In genomic region chr20:58702859-58703648, GRCh38 we compare ENCODE assay signal across 14 cellular contexts. TPM values are rescaled to one million over a fixed set of nuclear protein-coding genes. Genes with fewer than 3 reads are reported as not detected.
DNase-seq lines count a peak whose midpoint lies in the region; ATAC-seq and TF ChIP-seq lines count a peak whose summit lies in the region.
"Had no signal": no experiment of that assay in that cellular context is flagged by ENCODE, and none has a peak within 500 bp of the region (broad histone marks: within the 10 kb centered on the region; RNA-seq: fewer than 3 reads in every experiment).

No MANE protein-coding gene starts in this region.

- no peaks in the 10 kb centered on the region for H4K20me1 ChIP-seq in HCT116 (ENCODE audit: insufficient read depth)

- no peak for TF ChIP-seq RAD21 in HCT116 (IDR thresholded peaks at IDR 0.05; ENCODE audit: low read depth)

- no peak overlapping the region for H2AFZ ChIP-seq in HCT116 (ENCODE audit: low read depth, low read length, poor library complexity, severe bottlenecking)
- H2AFZ ChIP-seq: parathyroid adenoma had no signal

- H3K36me3 ChIP-seq in HCT116 (ENCODE audit: control insufficient read depth in 1 of 2, insufficient read depth in 2 of 2, low read length in 2 of 2) (peaks cover 0 to 2% of the 10 kb centered on the region in 2 experiments; a peak in 1 of 4 replicates), esophagus muscularis mucosa (peaks cover 46 to 96% (median 83%) of the 10 kb centered on the region in 4 donors)

- H3K4me1 Mint-ChIP-seq in activated CD4-positive, alpha-beta T cell treated with anti-CD3 and anti-CD28 coated beads, Interleukin-2, amount 10 ng/mL, durations not matched to agents 7 days and 5 days: peaks cover 3% of the 10 kb centered on the region

- no peak overlapping the region for H3K27ac Mint-ChIP-seq in activated CD4-positive, alpha-beta T cell treated with anti-CD3 and anti-CD28 coated beads, Interleukin-2, amount 10 ng/mL, durations not matched to agents 7 days and 5 days

- H3K4me3 ChIP-seq in HCT116 (replicated peaks in 1 of 2; ENCODE audit: low read depth in 1 of 2, low read length in 2 of 2) (no peak overlapping the region), cardiac fibroblast (replicated peaks in 1 of 2; ENCODE audit: low read depth in 2 of 2, low read length in 2 of 2) (no peak overlapping the region), esophagus muscularis mucosa (no peak overlapping the region)
- H3K4me3 ChIP-seq: A549 had no signal

- H3K79me2 ChIP-seq in HCT116 (ENCODE audit: insufficient read depth, low read length): no peaks in the 10 kb centered on the region
- H3K79me2 ChIP-seq: parathyroid adenoma had no signal

- no peaks in the 10 kb centered on the region for H3K9me2 ChIP-seq in HCT116 (ENCODE audit: insufficient read depth)

- H3K27me3 ChIP-seq in HCT116 (ENCODE audit: insufficient read depth, low read length): no peaks in the 10 kb centered on the region
- no peaks in the 10 kb centered on the region for H3K27me3 ChIP-seq in esophagus muscularis mucosa

- intact Hi-C loops in HCT116 (cut with micrococcal nuclease) (no loop called here), sciatic nerve (cut with DNase I) (no loop called here), esophagus muscularis mucosa (cut with DNase I) (no loop called here)

- H3K9me3 Mint-ChIP-seq in activated CD4-positive, alpha-beta T cell treated with anti-CD3 and anti-CD28 coated beads, Interleukin-2, amount 10 ng/mL, durations not matched to agents 7 days and 5 days: no peaks in the 10 kb centered on the region

- no peak overlapping the region for H3K4me2 ChIP-seq in HCT116 (ENCODE audit: low read length)
- H3K4me2 ChIP-seq: A549 had no signal

- TF ChIP-seq EP300 in esophagus muscularis mucosa (IDR thresholded peaks at IDR 0.05): no peak

- no peak overlapping the region for H3K4me3 Mint-ChIP-seq in activated CD4-positive, alpha-beta T cell treated with anti-CD3 and anti-CD28 coated beads, Interleukin-2, amount 10 ng/mL, durations not matched to agents 7 days and 5 days

- DNase-seq in activated CD4-positive, alpha-beta T cell treated with anti-CD3 and anti-CD28 coated beads for 48 hours: peak; percentile 22
- DNase-seq in activated CD4-positive, alpha-beta T cell treated with anti-CD3 and anti-CD28 coated beads, Interleukin-2, amount 10 ng/mL, durations not matched to agents 7 days and 5 days: no peak
- no peak for DNase-seq in HCT116 (ENCODE audit: low read depth, low spot score)
- DNase-seq in cardiac fibroblast (ENCODE audit: low read depth in 2 of 2): no peak
- DNase-seq in sciatic nerve (ENCODE audit: low spot score): peak; percentile 35
- no peak for DNase-seq in SIG-M5 treated with dmso at 0.1 percent for 504 hours (lab: John Stamatoyannopoulos, UW; ENCODE audit: unreplicated experiment)
- no peak for DNase-seq in esophagus muscularis mucosa (ENCODE audit: extremely low spot score)
- DNase-seq: activated T-cell treated with anti-CD3 and anti-CD28 coated beads for 4 hours, caudate nucleus, foreskin fibroblast, trophoblast cell had no signal

- H3K36me3 Mint-ChIP-seq in activated CD4-positive, alpha-beta T cell treated with anti-CD3 and anti-CD28 coated beads, Interleukin-2, amount 10 ng/mL, durations not matched to agents 7 days and 5 days (ENCODE audit: low read depth): peaks cover 16% of the 10 kb centered on the region

- H3K9ac ChIP-seq in HCT116 (ENCODE audit: low read length): no peak overlapping the region
- H3K9ac ChIP-seq: parathyroid adenoma had no signal

- ATAC-seq in HCT116 (peak; percentile 55; the same call in 1 of the 2 replicates), sciatic nerve (no peak), HG03139 (IDR thresholded peaks at IDR 0.05; ENCODE audit: unreplicated experiment) (no peak)
- ATAC-seq: A549 had no signal

- no peak for TF ChIP-seq POLR2A in HCT116 (IDR thresholded peaks at IDR 0.05; ENCODE audit: borderline replicate concordance, extremely low read depth, insufficient read depth, insufficient read length)
- no peak for TF ChIP-seq POLR2A in esophagus muscularis mucosa (IDR thresholded peaks at IDR 0.05; ENCODE audit: low read depth)

- POLR2A ChIA-PET in activated CD4-positive, alpha-beta T cell treated with anti-CD3 and anti-CD28 coated beads, Interleukin-2, amount 10 ng/mL, durations not matched to agents 7 days and 5 days (lab: Charles Lee): no interaction called here
- POLR2A ChIA-PET in HCT116 (lab: Charles Lee): no interaction called here

- BruUV-seq in HCT116 (replicated peaks; lab: Mats Ljungman, UMichigan): no TSS peak

- WGBS in esophagus muscularis mucosa: 92% methylated on average over 28 of the region's 28 CpGs

- H3K27ac ChIP-seq in HCT116 (ENCODE audit: low read depth, low read length) (no peak overlapping the region), esophagus muscularis mucosa (replicated peaks in 1 of 4) (no peak overlapping the region)
- H3K27ac ChIP-seq: A549, parathyroid adenoma had no signal

- CTCF ChIA-PET in activated CD4-positive, alpha-beta T cell treated with anti-CD3 and anti-CD28 coated beads, Interleukin-2, amount 10 ng/mL, durations not matched to agents 7 days and 5 days (lab: Charles Lee): interaction anchor here (0.6 to 3.3 kb wide), 3 partner anchors 10 to 1297 kb away, joined by 3 to 10 read pairs (median 5); no protein-coding TSS in a partner anchor
- CTCF ChIA-PET in HCT116 (lab: Charles Lee): no interaction called here

- no peaks in the 10 kb centered on the region for H3K4me1 ChIP-seq in HCT116 (ENCODE audit: control insufficient read depth in 1 of 2, insufficient read depth in 2 of 2, low read length in 2 of 2)
- H3K4me1 ChIP-seq in esophagus muscularis mucosa: peaks cover 0 to 5% (median 0%) of the 10 kb centered on the region in 4 donors
- H3K4me1 ChIP-seq: A549, parathyroid adenoma had no signal

- no peaks in the 10 kb centered on the region for H3K27me3 Mint-ChIP-seq in activated CD4-positive, alpha-beta T cell treated with anti-CD3 and anti-CD28 coated beads, Interleukin-2, amount 10 ng/mL, durations not matched to agents 7 days and 5 days

- RAD21 ChIA-PET in HCT116 (lab: Charles Lee; ENCODE audit: low non-redundant PET in 1 of 2, low total read pairs in 2 of 2, uncharacterized antibody in 2 of 2, unreplicated experiment in 2 of 2): no interaction called here

- TF ChIP-seq CTCF in HCT116 (IDR thresholded peaks at IDR 0.05 in 2 of 3, conservative IDR thresholded peaks at IDR 0.05 in 1 of 3; ENCODE audit: borderline replicate concordance in 1 of 3, insufficient read depth in 1 of 3, low read depth in 2 of 3, low read length in 2 of 3) (peak in 2 of 3 experiments; percentile 59 to 60; a peak in 4 of 6 replicates), cardiac fibroblast (IDR thresholded peaks at IDR 0.05; ENCODE audit: low read depth, low read length) (peak; percentile 33), esophagus muscularis mucosa (IDR thresholded peaks at IDR 0.05) (peak in 1 of 3 experiments; percentile 34)

- H3K9me3 ChIP-seq in HCT116 (ENCODE audit: control insufficient read depth in 1 of 2, insufficient read depth in 1 of 2, low read depth in 1 of 2, low read length in 2 of 2) (no peaks in the 10 kb centered on the region), esophagus muscularis mucosa (no peaks in the 10 kb centered on the region)
- H3K9me3 ChIP-seq: A549 had no signal

TF ChIP-seq in HCT116, 20 proteins besides CTCF, POLR2A, EP300 and RAD21:
- TF ChIP-seq SRF (IDR thresholded peaks at IDR 0.05; ENCODE audit: low read depth): no peak
- no peak for TF ChIP-seq EGR1 (IDR thresholded peaks at IDR 0.05; ENCODE audit: low read depth)
- no peak for TF ChIP-seq JUND (IDR thresholded peaks at IDR 0.05)
- no peak for TF ChIP-seq ELF1 (IDR thresholded peaks at IDR 0.05; ENCODE audit: borderline replicate concordance, low read depth)
- no peak for TF ChIP-seq SIN3A (IDR thresholded peaks at IDR 0.05; ENCODE audit: low read depth)
- TF ChIP-seq, protein P1, sequence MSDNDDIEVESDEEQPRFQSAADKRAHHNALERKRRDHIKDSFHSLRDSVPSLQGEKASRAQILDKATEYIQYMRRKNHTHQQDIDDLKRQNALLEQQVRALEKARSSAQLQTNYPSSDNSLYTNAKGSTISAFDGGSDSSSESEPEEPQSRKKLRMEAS (IDR thresholded peaks at IDR 0.05): no peak
- TF ChIP-seq EZH2 (IDR thresholded peaks at IDR 0.05): no peak
- no peak for TF ChIP-seq YY1 (IDR thresholded peaks at IDR 0.05; ENCODE audit: extremely low read depth, insufficient replicate concordance, low read depth, low read length)
- TF ChIP-seq SP1 (IDR thresholded peaks at IDR 0.05; ENCODE audit: low read depth): no peak
- TF ChIP-seq CEBPB (IDR thresholded peaks at IDR 0.05; ENCODE audit: low read depth): no peak
- TF ChIP-seq ZFX (IDR thresholded peaks at IDR 0.05): no peak

RNA-seq across cellular contexts. Expression of gene NPEPL1, which starts 10.5 kb away (rescaled TPM):
- 10 to 100 TPM; 28.7 to 30.7 TPM for total RNA-seq in activated CD4-positive, alpha-beta T cell treated with anti-CD3 and anti-CD28 coated beads, Interleukin-2, amount 10 ng/mL, durations not matched to agents 7 days and 5 days
- total RNA-seq in HCT116 (2021; ENCODE audit: unreplicated experiment) (16.6 TPM), sciatic nerve (47.5 TPM), esophagus muscularis mucosa (10 to 100 TPM; 29.0 to 59.0 (median 50.5) TPM)
- polyA plus RNA-seq in HCT116 (2012): 18.5 and 19.7 TPM in 2 replicates

RNA-seq across cellular contexts. Expression of gene STX16, which starts 52.0 kb away (rescaled TPM):
- 100 to 1,000 TPM; 163 to 173 TPM for total RNA-seq in activated CD4-positive, alpha-beta T cell treated with anti-CD3 and anti-CD28 coated beads, Interleukin-2, amount 10 ng/mL, durations not matched to agents 7 days and 5 days
- total RNA-seq in HCT116 (2021; ENCODE audit: unreplicated experiment): 55.1 TPM
- polyA plus RNA-seq in HCT116 (2012): 48.5 and 50.3 TPM in 2 replicates
- total RNA-seq in sciatic nerve: 78.7 TPM
- total RNA-seq in esophagus muscularis mucosa: 10 to 100 TPM; 36.6 to 57.7 (median 43.5) TPM

Comparison
In these comparisons a context has a peak if more than half of its experiments do, and no peak if none do; other contexts are left out.
1. DNase-seq: peak in activated CD4-positive, alpha-beta T cell treated with anti-CD3 and anti-CD28 coated beads for 48 hours (single experiment) and sciatic nerve (single experiment); none in activated CD4-positive, alpha-beta T cell treated with anti-CD3 and anti-CD28 coated beads, Interleukin-2, amount 10 ng/mL, durations not matched to agents 7 days and 5 days (single experiment), HCT116 (single experiment), cardiac fibroblast (0 of 2), SIG-M5 treated with dmso at 0.1 percent for 504 hours (single experiment) and esophagus muscularis mucosa (single experiment).